Comparison of ENCODE assay signal across 8 cellular contexts in the genomic region with DNA sequence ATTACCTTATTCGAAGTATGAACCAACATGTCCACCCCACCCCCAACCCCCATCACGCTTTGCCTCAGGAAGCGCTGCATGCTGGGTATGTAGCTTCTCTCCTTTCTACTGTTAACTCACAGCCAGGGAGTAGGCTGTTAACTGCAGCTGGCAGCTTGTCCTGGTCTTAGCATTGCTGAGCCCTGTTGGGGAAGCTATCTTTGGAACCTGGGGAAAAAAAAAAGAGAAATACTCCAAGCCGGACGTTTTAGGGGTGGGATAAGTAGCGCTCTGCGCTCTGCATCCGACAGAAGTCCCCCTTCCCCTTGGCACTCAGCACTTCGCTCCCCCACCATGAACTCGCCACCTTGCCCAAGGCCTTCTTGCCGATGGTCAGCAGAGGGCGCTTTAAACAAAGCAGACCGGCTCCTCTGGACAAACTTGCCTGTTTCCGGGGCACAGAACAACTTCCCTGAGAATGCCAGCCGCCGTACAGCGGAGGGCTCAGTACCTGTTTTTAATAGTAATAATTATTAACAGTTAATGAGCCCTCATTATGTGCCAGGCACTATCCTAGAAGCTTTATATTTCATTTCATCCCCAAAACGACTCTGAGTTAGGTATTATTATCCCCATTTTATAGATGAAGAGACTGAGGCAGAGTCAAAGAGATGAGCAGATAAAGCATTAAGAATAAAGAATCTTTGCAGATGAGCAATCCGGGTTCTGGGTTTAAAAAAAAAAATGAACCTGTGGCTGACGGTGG.
A peak's percentile ranks its signal among the peaks of the same experiment; 100 is the strongest.
DNase-seq lines count a peak whose midpoint lies in the region; ATAC-seq and TF ChIP-seq lines count a peak whose summit lies in the region.

No MANE protein-coding gene starts in this region.

- H3K9me3 ChIP-seq in HUES48 (ENCODE audit: control insufficient read depth, insufficient read depth, low read length) = no peaks in the 10 kb centered on the region

- H3K27ac ChIP-seq in HUES48 (ENCODE audit: low read depth, low read length) = no peak overlapping the region

- peaks cover 11% of the 10 kb centered on the region; the same call in 1 of the 2 replicates for H3K27me3 ChIP-seq in HUES48 (ENCODE audit: control insufficient read depth, insufficient read depth, low read length)

- peak; percentile 94 for TF ChIP-seq CTCF in epithelial cell of esophagus (IDR thresholded peaks at IDR 0.05; ENCODE audit: insufficient read depth, low read depth, low read length, missing control alignments)

- ATAC-seq in HG03159 (IDR thresholded peaks at IDR 0.05; ENCODE audit: unreplicated experiment) = no peak

- H3K9ac ChIP-seq in HUES48 (ENCODE audit: low read depth, low read length) = no peak overlapping the region

- H3K4me1 ChIP-seq in HUES48 (ENCODE audit: control insufficient read depth, insufficient read depth, low read length) = peaks cover 21% of the 10 kb centered on the region

- peak; percentile 91 for DNase-seq in GM03348 (ENCODE audit: low spot score)
- peak; percentile 79 for DNase-seq in NOMO-1 treated with DMSO at 0.1 percent for 48 hours (lab: John Stamatoyannopoulos, UW; ENCODE audit: unreplicated experiment)
- peak; percentile 47 to 57 for DNase-seq in activated CD8-positive, alpha-beta memory T cell treated with anti-CD3 and anti-CD28 coated beads for 4 hours (ENCODE audit: low read depth in 2 of 2)
- DNase-seq in epithelial cell of esophagus (ENCODE audit: low read depth) = peak; percentile 85
- DNase-seq in middle frontal gyrus (ENCODE audit: extremely low spot score, low spot score) = peak; percentile 84
- DNase-seq in stimulated activated CD8-positive, alpha-beta memory T cell treated with anti-CD3 and anti-CD28 coated beads, Interleukin-15, amount 100 ng/mL, for 4 hours (ENCODE audit: low read depth in 2 of 2) = peak; percentile 27 to 56

- H3K4me3 ChIP-seq in HUES48 (ENCODE audit: low read depth, low read length) (peak overlapping the region; percentile 54), epithelial cell of esophagus (ENCODE audit: low read length) (no peak overlapping the region)

- no peaks in the 10 kb centered on the region for H3K36me3 ChIP-seq in HUES48 (ENCODE audit: control insufficient read depth, insufficient read depth, low read length)
